Comparison of ENCODE assay signal across 8 cellular contexts in the genomic region with DNA sequence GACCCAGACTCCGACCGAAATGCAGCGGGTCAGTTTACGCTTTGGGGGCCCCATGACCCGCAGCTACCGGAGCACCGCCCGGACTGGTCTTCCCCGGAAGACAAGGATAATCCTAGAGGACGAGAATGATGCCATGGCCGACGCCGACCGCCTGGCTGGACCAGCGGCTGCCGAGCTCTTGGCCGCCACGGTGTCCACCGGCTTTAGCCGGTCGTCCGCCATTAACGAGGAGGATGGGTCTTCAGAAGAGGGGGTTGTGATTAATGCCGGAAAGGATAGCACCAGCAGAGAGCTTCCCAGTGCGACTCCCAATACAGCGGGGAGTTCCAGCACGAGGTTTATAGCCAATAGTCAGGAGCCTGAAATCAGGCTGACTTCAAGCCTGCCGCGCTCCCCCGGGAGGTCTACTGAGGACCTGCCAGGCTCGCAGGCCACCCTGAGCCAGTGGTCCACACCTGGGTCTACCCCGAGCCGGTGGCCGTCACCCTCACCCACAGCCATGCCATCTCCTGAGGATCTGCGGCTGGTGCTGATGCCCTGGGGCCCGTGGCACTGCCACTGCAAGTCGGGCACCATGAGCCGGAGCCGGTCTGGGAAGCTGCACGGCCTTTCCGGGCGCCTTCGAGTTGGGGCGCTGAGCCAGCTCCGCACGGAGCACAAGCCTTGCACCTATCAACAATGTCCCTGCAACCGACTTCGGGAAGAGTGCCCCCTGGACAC. TPM values are rescaled to one million over a fixed set of nuclear protein-coding genes. Genes with fewer than 3 reads are reported as not detected.
A peak's percentile ranks its signal among the peaks of the same experiment; 100 is the strongest.
DNase-seq lines count a peak whose midpoint lies in the region; ATAC-seq and TF ChIP-seq lines count a peak whose summit lies in the region.

No MANE protein-coding gene starts in this region.

- H3K27me3 Mint-ChIP-seq in activated T-helper 17 cell treated with anti-CD3 and anti-CD28 coated beads, Interleukin-2, amount 50 U/mL, for 72 hours = no peaks in the 10 kb centered on the region
- H3K27me3 Mint-ChIP-seq in naive B cell (no peaks in the 10 kb centered on the region), type B pancreatic cell (no peaks in the 10 kb centered on the region)

- peak overlapping the region; percentile 72 for H3K9ac ChIP-seq in OCI-LY3 (ENCODE audit: low read length)

- H3K36me3 ChIP-seq in OCI-LY3 (replicated peaks; ENCODE audit: low read depth, low read length) = peaks cover 19% of the 10 kb centered on the region

- H3K27me3 ChIP-seq in HL-60 (ENCODE audit: insufficient read depth, poor library complexity, severe bottlenecking) (peaks cover 7% of the 10 kb centered on the region), OCI-LY3 (ENCODE audit: low read depth, low read length) (no peaks in the 10 kb centered on the region)

- H3K4me1 Mint-ChIP-seq in activated T-helper 17 cell treated with anti-CD3 and anti-CD28 coated beads, Interleukin-2, amount 50 U/mL, for 72 hours = peaks cover 10% of the 10 kb centered on the region
- H3K4me1 Mint-ChIP-seq in naive B cell = peaks cover 31 to 49% (median 39%) of the 10 kb centered on the region in 3 donors
- peaks cover 5% of the 10 kb centered on the region for H3K4me1 Mint-ChIP-seq in type B pancreatic cell (ENCODE audit: unreplicated experiment)

- H2AFZ ChIP-seq in OCI-LY3 (ENCODE audit: low read depth, low read length) = peak overlapping the region; percentile 94

- no peaks in the 10 kb centered on the region for H3K9me3 ChIP-seq in OCI-LY3 (ENCODE audit: insufficient read depth, low read length)

- H3K4me3 ChIP-seq in HL-60 (replicated peaks; ENCODE audit: insufficient read depth, low read length) = peak overlapping the region; percentile 63
- peak overlapping the region; percentile 84 for H3K4me3 ChIP-seq in OCI-LY3 (ENCODE audit: low read length)

- DNase-seq in Ammon's horn (ENCODE audit: low spot score) = peak; percentile 77
- peak in 1 of 2 experiments; percentile 52 for DNase-seq in HL-60 (ENCODE audit: low read depth in 1 of 2, low spot score in 1 of 2)
- DNase-seq in fibroblast of peridontal ligament (ENCODE audit: extremely low read depth) = peak; percentile 47
- peak; percentile 56 for DNase-seq in naive B cell
- peak; percentile 77 for DNase-seq in type B pancreatic cell (ENCODE audit: extremely low spot score, unreplicated experiment)

- no peaks in the 10 kb centered on the region for H3K79me2 ChIP-seq in OCI-LY3 (ENCODE audit: low read length)

- peaks cover 10% of the 10 kb centered on the region for H3K4me1 ChIP-seq in OCI-LY3 (ENCODE audit: low read length)

- H3K9me3 Mint-ChIP-seq in activated T-helper 17 cell treated with anti-CD3 and anti-CD28 coated beads, Interleukin-2, amount 50 U/mL, for 72 hours = no peaks in the 10 kb centered on the region
- H3K9me3 Mint-ChIP-seq in naive B cell (no peaks in the 10 kb centered on the region), type B pancreatic cell (no peaks in the 10 kb centered on the region)

- no peak overlapping the region for H3K27ac ChIP-seq in HL-60 (replicated peaks)
- H3K27ac ChIP-seq in OCI-LY3 (ENCODE audit: low read length) = no peak overlapping the region

- peaks cover 34% of the 10 kb centered on the region for H3K36me3 Mint-ChIP-seq in activated T-helper 17 cell treated with anti-CD3 and anti-CD28 coated beads, Interleukin-2, amount 50 U/mL, for 72 hours (ENCODE audit: low read depth)
- peaks cover 0 to 10% of the 10 kb centered on the region in 2 donors for H3K36me3 Mint-ChIP-seq in naive B cell
- H3K36me3 Mint-ChIP-seq in type B pancreatic cell = peaks cover 5% of the 10 kb centered on the region

- TF ChIP-seq CTCF in HL-60 (IDR thresholded peaks at IDR 0.05; ENCODE audit: insufficient read depth, low read length) = peak; percentile 8
- TF ChIP-seq CTCF in OCI-LY3 (IDR thresholded peaks at IDR 0.05; ENCODE audit: low read depth, low read length) = peak; percentile 51
- peak; percentile 75 for TF ChIP-seq CTCF in type B pancreatic cell (conservative IDR thresholded peaks at IDR 0.05)

- H3K4me3 Mint-ChIP-seq in activated T-helper 17 cell treated with anti-CD3 and anti-CD28 coated beads, Interleukin-2, amount 50 U/mL, for 72 hours = peak overlapping the region; percentile 89
- H3K4me3 Mint-ChIP-seq in naive B cell (peak overlapping the region; percentile 93 to 98 (median 95)), type B pancreatic cell (peak overlapping the region; percentile 99)

- peak overlapping the region; percentile 88 for H3K4me2 ChIP-seq in OCI-LY3 (ENCODE audit: low read length)

- peak overlapping the region; percentile 84 for H3K27ac Mint-ChIP-seq in activated T-helper 17 cell treated with anti-CD3 and anti-CD28 coated beads, Interleukin-2, amount 50 U/mL, for 72 hours
- H3K27ac Mint-ChIP-seq in naive B cell (peak overlapping the region; percentile 74 to 96 (median 86)), type B pancreatic cell (peak overlapping the region; percentile 95)

- ATAC-seq in GM19043 (IDR thresholded peaks at IDR 0.05; ENCODE audit: low read depth, unreplicated experiment) (peak; percentile 57), naive B cell (ENCODE audit: low read depth in 2 of 2) (peak; percentile 77 to 82)
- peak; percentile 71 for ATAC-seq in activated T-helper 17 cell treated with anti-CD3 and anti-CD28 coated beads, Interleukin-2, amount 50 U/mL, for 72 hours (replicated peaks)

- H4K20me1 ChIP-seq in OCI-LY3 (ENCODE audit: insufficient read depth, low read length) = no peaks in the 10 kb centered on the region

RNA-seq across cellular contexts. Expression of a gene that starts 0.5 kb away (rescaled TPM):
- total RNA-seq in activated T-helper 17 cell treated with anti-CD3 and anti-CD28 coated beads, Interleukin-2, amount 50 U/mL, for 72 hours = 1 to 10 TPM in 1 of 2 donors, under 1 TPM in 1; 0.71 to 1.2 TPM
- polyA plus RNA-seq in naive B cell (ENCODE audit: low read depth in 6 of 6) = 10 to 100 TPM in 1 of 6 donors, 1 to 10 TPM in 5; 1.3 to 10.7 (median 8.2) TPM
- 4.7 and 8.6 TPM in 2 replicates for total RNA-seq in type B pancreatic cell (ENCODE audit: low replicate concordance)

RNA-seq across cellular contexts. Expression of a gene that starts 11.3 kb away (rescaled TPM):
- 100 to 1,000 TPM in 1 of 2 donors, 10 to 100 TPM in 1; 99.7 to 121 TPM for total RNA-seq in activated T-helper 17 cell treated with anti-CD3 and anti-CD28 coated beads, Interleukin-2, amount 50 U/mL, for 72 hours
- polyA plus RNA-seq in naive B cell (ENCODE audit: low read depth in 6 of 6) = 100 to 1,000 TPM in 5 of 6 donors, 10 to 100 TPM in 1; 98.9 to 152 (median 119) TPM
- 109 and 176 TPM in 2 replicates for total RNA-seq in type B pancreatic cell (ENCODE audit: low replicate concordance)

RNA-seq across cellular contexts. Expression of a gene that starts 11.7 kb away (rescaled TPM):
- 1 to 10 TPM; 1.4 to 4.5 TPM for total RNA-seq in activated T-helper 17 cell treated with anti-CD3 and anti-CD28 coated beads, Interleukin-2, amount 50 U/mL, for 72 hours
- under 1 TPM in 1 of 6 donors, not detected in 5; 0.19 TPM for polyA plus RNA-seq in naive B cell (ENCODE audit: low read depth in 6 of 6)
- 27.7 and 70.3 TPM in 2 replicates for total RNA-seq in type B pancreatic cell (ENCODE audit: low replicate concordance)

RNA-seq across cellular contexts. Expression of a gene that starts 12.1 kb away (rescaled TPM):
- total RNA-seq in activated T-helper 17 cell treated with anti-CD3 and anti-CD28 coated beads, Interleukin-2, amount 50 U/mL, for 72 hours = 1 to 10 TPM; 1.7 to 4.0 TPM
- polyA plus RNA-seq in naive B cell (ENCODE audit: low read depth in 6 of 6) = 1 to 10 TPM in 5 of 6 donors, under 1 TPM in 1; 0.82 to 3.1 (median 2.5) TPM
- total RNA-seq in type B pancreatic cell (ENCODE audit: low replicate concordance) = 9.0 and 17.0 TPM in 2 replicates

RNA-seq across cellular contexts. Expression of a gene that starts 22.5 kb away (rescaled TPM):
- 10 to 100 TPM in 1 of 2 donors, 1 to 10 TPM in 1; 5.8 to 11.7 TPM for total RNA-seq in activated T-helper 17 cell treated with anti-CD3 and anti-CD28 coated beads, Interleukin-2, amount 50 U/mL, for 72 hours
- polyA plus RNA-seq in naive B cell (ENCODE audit: low read depth in 6 of 6) = 1 to 10 TPM; 2.4 to 9.2 (median 4.8) TPM
- total RNA-seq in type B pancreatic cell (ENCODE audit: low replicate concordance) = 13.6 and 14.3 TPM in 2 replicates

Comparison
In these comparisons a context has a peak if more than half of its experiments do, and no peak if none do; other contexts are left out.
1. CTCF ChIP-seq: peak in every context shown above with its lines; median percentile 75 in type B pancreatic cell; 51 in OCI-LY3; 8 in HL-60.